ENCODE assay signal across 20 cellular contexts in genomic region chr6:148971027-148971927, GRCh38.
A peak's percentile ranks its signal among the peaks of the same experiment; 100 is the strongest.
DNase-seq lines count a peak whose midpoint lies in the region; ATAC-seq and TF ChIP-seq lines count a peak whose summit lies in the region.
"Had no signal": no experiment of that assay in that cellular context is flagged by ENCODE, and none has a peak within 500 bp of the region (broad histone marks: within the 10 kb centered on the region; RNA-seq: fewer than 3 reads in every experiment).

No MANE protein-coding gene starts in this region.

- no peak for ATAC-seq in GM21723 (IDR thresholded peaks at IDR 0.05; ENCODE audit: unreplicated experiment)
- ATAC-seq: sciatic nerve had no signal

- CTCF ChIA-PET in HEK293T (lab: Yijun Ruan, JAX): interaction anchor here (0.6 to 0.7 kb wide), 2 partner anchors 32 to 786 kb away, joined by 3 read pairs; no protein-coding TSS in a partner anchor

- peaks cover 50% of the 10 kb centered on the region for H3F3A ChIP-seq in neural progenitor cell (ENCODE audit: low read depth)

- H3K36me3 ChIP-seq in BLaER1 treated with 17β-estradiol and CSF1 and Interleukin-3, amounts not matched to agents 10 nM and 100 nM: peaks cover 0 to 57% (median 0%) of the 10 kb centered on the region in 11 experiments; a peak in 5 of 22 replicates
- no peaks in the 10 kb centered on the region for H3K36me3 ChIP-seq in neural progenitor cell
- H3K36me3 ChIP-seq: ovary had no signal

- H3K27me3 Mint-ChIP-seq in neural progenitor cell (ENCODE audit: insufficient read depth, low read depth): peaks cover 12% of the 10 kb centered on the region
- H3K27me3 Mint-ChIP-seq: effector memory CD8-positive, alpha-beta T cell had no signal

- H3K27me3 ChIP-seq in BLaER1 treated with 17β-estradiol and CSF1 and Interleukin-3, amounts not matched to agents 10 nM and 100 nM: peaks cover 0 to 4% (median 0%) of the 10 kb centered on the region in 11 experiments; a peak in 2 of 22 replicates
- H3K27me3 ChIP-seq in neural progenitor cell: no peaks in the 10 kb centered on the region
- H3K27me3 ChIP-seq: ovary had no signal

- no peak for TF ChIP-seq CTCF in astrocyte of the spinal cord (IDR thresholded peaks at IDR 0.05; ENCODE audit: low read depth, low read length)
- no peak for TF ChIP-seq CTCF in neural progenitor cell (IDR thresholded peaks at IDR 0.05)

- POLR2A ChIA-PET in HEK293T (lab: Yijun Ruan, JAX): no interaction called here

- peaks cover 0 to 47% (median 12%) of the 10 kb centered on the region in 11 experiments; a peak in 12 of 22 replicates for H4K20me1 ChIP-seq in BLaER1 treated with 17β-estradiol and CSF1 and Interleukin-3, amounts not matched to agents 10 nM and 100 nM
- H4K20me1 ChIP-seq in neural progenitor cell (ENCODE audit: low read depth): peaks cover 10% of the 10 kb centered on the region

- no peaks in the 10 kb centered on the region for H3K9me3 Mint-ChIP-seq in neural progenitor cell
- H3K9me3 Mint-ChIP-seq: activated T-helper 1 cell treated with anti-CD3 and anti-CD28 coated beads, Interleukin-12 subunit alpha, Interleukin-12 subunit beta, Interleukin-2, Interleukin-4 antibody, amounts not matched to agents 30 ng/mL and 10 ng/mL and 1 ng/mL, durations not matched to agents 14 hours and 24 hours and 36 hours; effector memory CD8-positive, alpha-beta T cell had no signal

- peaks cover 67% of the 10 kb centered on the region for H3K4me1 Mint-ChIP-seq in neural progenitor cell

- no peak for DNase-seq in HEK293T (ENCODE audit: extremely low spot score)
- peak; percentile 39 for DNase-seq in astrocyte of the spinal cord (ENCODE audit: low read depth, low spot score)
- DNase-seq in neural progenitor cell (ENCODE audit: low spot score): no peak
- DNase-seq in stimulated activated CD8-positive, alpha-beta memory T cell treated with anti-CD3 and anti-CD28 coated beads, Interleukin-4, amount 100 ng/mL, for 48 hours: no peak
- no peak for DNase-seq in DMS114 treated with DMSO at 0.1 percent for 48 hours (lab: John Stamatoyannopoulos, UW; ENCODE audit: unreplicated experiment)
- DNase-seq in effector CD8-positive, alpha-beta T cell (lab: John Stamatoyannopoulos, UW): no peak
- DNase-seq: activated CD4-positive, CD25-positive, alpha-beta regulatory T cell; activated CD8-positive, alpha-beta memory T cell treated with anti-CD3 and anti-CD28 coated beads for 24 hours; caudate nucleus; effector memory CD8-positive, alpha-beta T cell; NCI-H187 treated with DMSO at 0.1 percent for 48 hours; NCI-H510A; ovary; stimulated activated CD4-positive, alpha-beta T cell treated with anti-CD3 and anti-CD28 coated beads, Interleukin-1b, Interleukin-23, amount 100 ng/mL, for 48 hours; substantia nigra; T-helper 2 cell had no signal

- no peaks in the 10 kb centered on the region for H3K9me3 ChIP-seq in BLaER1 treated with 17β-estradiol and CSF1 and Interleukin-3, amounts not matched to agents 10 nM and 100 nM (replicated peaks in 1 of 11)
- no peaks in the 10 kb centered on the region for H3K9me3 ChIP-seq in neural progenitor cell (ENCODE audit: low read depth)
- H3K9me3 ChIP-seq: ovary had no signal

- H3K4me2 ChIP-seq in BLaER1 treated with 17β-estradiol and CSF1 and Interleukin-3, amounts not matched to agents 10 nM and 100 nM: peak overlapping the region in 10 of 11 experiments; percentile 12 to 92 (median 73); a peak in 18 of 22 replicates
- peak overlapping the region; percentile 73 for H3K4me2 ChIP-seq in neural progenitor cell

- H3K4me1 ChIP-seq in BLaER1 treated with 17β-estradiol and CSF1 and Interleukin-3, amounts not matched to agents 10 nM and 100 nM: peaks cover 26 to 54% (median 50%) of the 10 kb centered on the region in 10 experiments
- H3K4me1 ChIP-seq in neural progenitor cell: peaks cover 62% of the 10 kb centered on the region

- peaks cover 13% of the 10 kb centered on the region for H3K79me2 ChIP-seq in neural progenitor cell (ENCODE audit: low read depth)

- peak overlapping the region in 4 of 11 experiments; percentile 56 to 69 (median 66); a peak in 5 of 22 replicates for H3K27ac ChIP-seq in BLaER1 treated with 17β-estradiol and CSF1 and Interleukin-3, amounts not matched to agents 10 nM and 100 nM
- no peak overlapping the region for H3K27ac ChIP-seq in neural progenitor cell
- H3K27ac ChIP-seq: ovary had no signal

- in situ Hi-C loops in astrocyte of the spinal cord (cut with HindIII; ENCODE audit: low sequenced_read_pairs): no loop called here

- peak overlapping the region; percentile 28 for H3K4me3 Mint-ChIP-seq in neural progenitor cell
- H3K4me3 Mint-ChIP-seq: activated T-helper 1 cell treated with anti-CD3 and anti-CD28 coated beads, Interleukin-12 subunit alpha, Interleukin-12 subunit beta, Interleukin-2, Interleukin-4 antibody, amounts not matched to agents 30 ng/mL and 10 ng/mL and 1 ng/mL, durations not matched to agents 14 hours and 24 hours and 36 hours had no signal

- peak overlapping the region; percentile 67 for H3K27ac Mint-ChIP-seq in neural progenitor cell
- H3K27ac Mint-ChIP-seq: activated T-helper 1 cell treated with anti-CD3 and anti-CD28 coated beads, Interleukin-12 subunit alpha, Interleukin-12 subunit beta, Interleukin-2, Interleukin-4 antibody, amounts not matched to agents 30 ng/mL and 10 ng/mL and 1 ng/mL, durations not matched to agents 14 hours and 24 hours and 36 hours had no signal

- no peak overlapping the region for H2AFZ ChIP-seq in neural progenitor cell (replicated peaks)

- H3K4me3 ChIP-seq in BLaER1 treated with 17β-estradiol and CSF1 and Interleukin-3, amounts not matched to agents 10 nM and 100 nM: peak overlapping the region in 2 of 10 experiments; percentile 16 to 26; a peak in 1 of 20 replicates
- H3K4me3 ChIP-seq in astrocyte of the spinal cord (ENCODE audit: low read depth, low read length) (no peak overlapping the region), neural progenitor cell (no peak overlapping the region)
- H3K4me3 ChIP-seq: ovary had no signal

- peak overlapping the region in 2 of 11 experiments; percentile 25 to 51; a peak in 2 of 22 replicates for H3K9ac ChIP-seq in BLaER1 treated with 17β-estradiol and CSF1 and Interleukin-3, amounts not matched to agents 10 nM and 100 nM
- no peak overlapping the region for H3K9ac ChIP-seq in neural progenitor cell

- peaks cover 13% of the 10 kb centered on the region for H3K36me3 Mint-ChIP-seq in neural progenitor cell

TF ChIP-seq in HEK293T, 16 proteins besides CTCF, POLR2A, EP300 and RAD21:
- no peak for TF ChIP-seq FOXK2 (IDR thresholded peaks at IDR 0.05)
- TF ChIP-seq FOXM1 (IDR thresholded peaks at IDR 0.05; ENCODE audit: borderline replicate concordance): no peak
- TF ChIP-seq BHLHE40 (IDR thresholded peaks at IDR 0.05; ENCODE audit: borderline replicate concordance): no peak
- TF ChIP-seq ZNF384 (IDR thresholded peaks at IDR 0.05): peak; percentile 31; the same call in 1 of the 2 replicates
- TF ChIP-seq PKNOX1 (IDR thresholded peaks at IDR 0.05): peak; percentile 40; the same call in 1 of the 2 replicates
